8 cellular contexts compared by ENCODE assay signal in genomic region chr11:101456812-101457211, GRCh38.
DNase-seq lines count a peak whose midpoint lies in the region; TF ChIP-seq lines count a peak whose summit lies in the region.

No MANE protein-coding gene starts in this region.

- H3K27ac Mint-ChIP-seq in H9 = no peak overlapping the region

- H3K9ac ChIP-seq in H9 (ENCODE audit: extremely low read depth, insufficient read length, low read length) = no peak overlapping the region

- no peak overlapping the region for H3K23ac ChIP-seq in H9 (ENCODE audit: insufficient read length, low read depth, low read length)

- no TSS peak for BruUV-seq in OCI-LY7 (replicated peaks; lab: Mats Ljungman, UMichigan)

- H3K56ac ChIP-seq in H9 (ENCODE audit: insufficient read length, low read depth, low read length) = no peak overlapping the region

- H2BK15ac ChIP-seq in H9 (ENCODE audit: low read depth, low read length) = no peak overlapping the region

- TF ChIP-seq CTCF in H9 (conservative IDR thresholded peaks at IDR 0.05) = peak; percentile 59; the same call in 2 of the 3 replicates
- peak; percentile 89 for TF ChIP-seq CTCF in OCI-LY7 (conservative IDR thresholded peaks at IDR 0.05; ENCODE audit: low read length)
- TF ChIP-seq CTCF in esophagus squamous epithelium (IDR thresholded peaks at IDR 0.05) = peak in 5 of 6 experiments; percentile 22 to 69 (median 48)
- peak in 3 of 4 experiments; percentile 30 to 66 (median 64) for TF ChIP-seq CTCF in prostate gland (IDR thresholded peaks at IDR 0.05)
- no peak for TF ChIP-seq CTCF in lower leg skin (IDR thresholded peaks at IDR 0.05)

- no peaks in the 10 kb centered on the region for H3K36me3 ChIP-seq in OCI-LY7 (ENCODE audit: insufficient read depth, low read length)
- H3K36me3 ChIP-seq in esophagus squamous epithelium = no peaks in the 10 kb centered on the region
- no peaks in the 10 kb centered on the region for H3K36me3 ChIP-seq in prostate gland

- no peaks in the 10 kb centered on the region for H3K79me1 ChIP-seq in H9 (ENCODE audit: insufficient read depth, low read depth, low read length, poor library complexity, severe bottlenecking)

- H3K4me1 ChIP-seq in H9 (ENCODE audit: insufficient read depth, low read length) (no peaks in the 10 kb centered on the region), OCI-LY7 (ENCODE audit: insufficient read depth, low read length, poor library complexity, severe bottlenecking) (no peaks in the 10 kb centered on the region), esophagus squamous epithelium (no peaks in the 10 kb centered on the region), prostate gland (replicated peaks) (no peaks in the 10 kb centered on the region)

- H4K91ac ChIP-seq in H9 (ENCODE audit: insufficient read length, low read depth, low read length) = no peak overlapping the region

- H4K20me1 ChIP-seq in H9 (ENCODE audit: control insufficient read depth, insufficient read depth, insufficient read length) = no peaks in the 10 kb centered on the region
- no peaks in the 10 kb centered on the region for H4K20me1 ChIP-seq in OCI-LY7 (ENCODE audit: insufficient read depth, low read length)

- CTCF ChIA-PET in OCI-LY7 (lab: Charles Lee; ENCODE audit: unreplicated experiment) = interaction anchor here (1.0 to 1.7 kb wide), 3 partner anchors 16 to 390 kb away, joined by 3 to 5 read pairs (median 3); no protein-coding TSS in a partner anchor

- H3K9me3 Mint-ChIP-seq in H9 = peaks cover 7 to 12% of the 10 kb centered on the region in 2 experiments; a peak in 4 of 5 replicates

- no peak overlapping the region for H3K4me3 ChIP-seq in OCI-LY7 (ENCODE audit: low read depth, low read length, poor library complexity, severe bottlenecking)
- H3K4me3 ChIP-seq in esophagus squamous epithelium = no peak overlapping the region
- no peak overlapping the region for H3K4me3 ChIP-seq in prostate gland
- no peak overlapping the region for H3K4me3 ChIP-seq in lower leg skin (ENCODE audit: low read depth, poor library complexity, severe bottlenecking)

- H2BK5ac ChIP-seq in H9 (ENCODE audit: insufficient read length, low read length) = no peak overlapping the region

- POLR2A ChIA-PET in OCI-LY7 (lab: Charles Lee) = interaction anchor here (1.1 to 2.5 kb wide), 2 partner anchors 13 to 164 kb away, joined by 3 to 7 read pairs; no protein-coding TSS in a partner anchor

- no peak overlapping the region for H3K27ac ChIP-seq in H9 (ENCODE audit: insufficient read length, low read depth, low read length)
- no peak overlapping the region for H3K27ac ChIP-seq in OCI-LY7 (ENCODE audit: low read depth, low read length, poor library complexity, severe bottlenecking)
- no peak overlapping the region for H3K27ac ChIP-seq in esophagus squamous epithelium
- no peak overlapping the region for H3K27ac ChIP-seq in prostate gland

- H3K79me2 ChIP-seq in H9 (ENCODE audit: insufficient read depth, low read length) (no peaks in the 10 kb centered on the region), OCI-LY7 (ENCODE audit: insufficient read depth, low read depth, low read length) (no peaks in the 10 kb centered on the region)

- H3K18ac ChIP-seq in H9 (ENCODE audit: insufficient read length, low read depth, low read length) = no peak overlapping the region

- no peak overlapping the region for H3K4me3 Mint-ChIP-seq in H9

- no peak for DNase-seq in H9
- DNase-seq in OCI-LY7 (ENCODE audit: low spot score) = peak; percentile 62
- no peak for DNase-seq in esophagus squamous epithelium (lab: John Stamatoyannopoulos, UW)
- no peak for DNase-seq in prostate gland (ENCODE audit: low spot score)
- DNase-seq in stimulated activated CD4-positive, alpha-beta T cell treated with anti-CD3 and anti-CD28 coated beads, Interleukin-4, amount 100 ng/mL, for 24 hours = no peak
- no peak for DNase-seq in posterior cingulate gyrus
- DNase-seq in lower leg skin (ENCODE audit: low spot score in 2 of 2) = no peak
- DNase-seq in NCI-H1436 (lab: John Stamatoyannopoulos, UW) = no peak

- H2AK5ac ChIP-seq in H9 (ENCODE audit: insufficient read length, low read length) = no peak overlapping the region

- H2BK20ac ChIP-seq in H9 (ENCODE audit: low read depth, low read length, poor library complexity, severe bottlenecking) = no peak overlapping the region

- H3K4me2 ChIP-seq in H9 (ENCODE audit: insufficient read depth, insufficient read length, low read length) (no peak overlapping the region), OCI-LY7 (ENCODE audit: low read length) (no peak overlapping the region)

- H4K5ac ChIP-seq in H9 (ENCODE audit: insufficient read length, low read depth, low read length) = no peak overlapping the region

- no CpG with 5 or more reads among the region's 1 CpG for WGBS in H9 (ENCODE audit: extremely low coverage, insufficient read length, low lambda C conversion rate)
- WGBS in esophagus squamous epithelium, 2 donors = 0% methylated on average over 1 of the region's 1 CpG
- WGBS in prostate gland = 0% methylated on average over 1 of the region's 1 CpG
- WGBS in lower leg skin, 2 donors = 0 to 4% methylated on average over 1 of the region's 1 CpG

- no peak overlapping the region for H4K8ac ChIP-seq in H9 (replicated peaks; ENCODE audit: insufficient read length, low read depth, low read length)

- H3K14ac ChIP-seq in H9 (ENCODE audit: insufficient read depth, low read length) = no peak overlapping the region

- no peaks in the 10 kb centered on the region for H3K27me3 Mint-ChIP-seq in H9 (ENCODE audit: low read depth)

- no peak overlapping the region for H2BK120ac ChIP-seq in H9 (ENCODE audit: low read depth, low read length, poor library complexity, severe bottlenecking)

- no peak overlapping the region for H3T11ph ChIP-seq in H9 (ENCODE audit: low read length)

- peaks cover 6 to 12% of the 10 kb centered on the region in 2 experiments; a peak in 3 of 4 replicates for H3K4me1 Mint-ChIP-seq in H9

- no peak overlapping the region for H3K4ac ChIP-seq in H9 (ENCODE audit: low read depth, low read length)

- H2BK12ac ChIP-seq in H9 (ENCODE audit: insufficient read length, low read depth, low read length) = no peak overlapping the region

- H3K27me3 ChIP-seq in H9 (ENCODE audit: insufficient read depth, low read length) (no peaks in the 10 kb centered on the region), esophagus squamous epithelium (no peaks in the 10 kb centered on the region), prostate gland (replicated peaks; ENCODE audit: insufficient read depth) (no peaks in the 10 kb centered on the region)

- H3K9me3 ChIP-seq in H9 (ENCODE audit: control insufficient read depth, low read depth, low read length) = no peaks in the 10 kb centered on the region
- no peaks in the 10 kb centered on the region for H3K9me3 ChIP-seq in OCI-LY7 (ENCODE audit: low read length)
- no peaks in the 10 kb centered on the region for H3K9me3 ChIP-seq in esophagus squamous epithelium
- no peaks in the 10 kb centered on the region for H3K9me3 ChIP-seq in prostate gland

- intact Hi-C loops in OCI-LY7 (cut with micrococcal nuclease; ENCODE audit: unreplicated experiment) = loop anchor here (1.0 to 10.0 kb wide), 2 partner anchors 391 to 548 kb away; no protein-coding TSS in a partner anchor
- intact Hi-C loops in esophagus squamous epithelium (cut with DNase I) = no loop called here
- intact Hi-C loops in prostate gland (cut with DNase I) = loop anchor here (2.0 kb wide), 1 partner anchor 394 kb away; no protein-coding TSS in a partner anchor
- intact Hi-C loops in posterior cingulate gyrus (cut with DNase I) = loop anchor here (2.0 kb wide), 1 partner anchor 390 kb away; no protein-coding TSS in a partner anchor
- intact Hi-C loops in lower leg skin (cut with DNase I; ENCODE audit: low total_unique reads) = no loop called here

- TF ChIP-seq POLR2A in esophagus squamous epithelium (IDR thresholded peaks at IDR 0.05) = no peak
- no peak for TF ChIP-seq POLR2A in prostate gland (IDR thresholded peaks at IDR 0.05)
- TF ChIP-seq POLR2A in lower leg skin (IDR thresholded peaks at IDR 0.05) = no peak

- H3K36me3 Mint-ChIP-seq in H9 (ENCODE audit: insufficient read depth in 1 of 3, low read depth in 3 of 3) = peaks cover 2 to 17% (median 14%) of the 10 kb centered on the region in 3 experiments; a peak in 5 of 7 replicates

- no peaks in the 10 kb centered on the region for H3K9me2 ChIP-seq in OCI-LY7 (ENCODE audit: insufficient read depth, low read length)

- H3K23me2 ChIP-seq in H9 (ENCODE audit: insufficient read length, low read depth, low read length, poor library complexity, severe bottlenecking) = no peaks in the 10 kb centered on the region

- H2AFZ ChIP-seq in H9 (ENCODE audit: low read length) = no peak overlapping the region
- no peak overlapping the region for H2AFZ ChIP-seq in OCI-LY7 (ENCODE audit: low read length)

Comparison
In these comparisons a context has a peak if more than half of its experiments do, and no peak if none do; other contexts are left out.
1. CTCF ChIP-seq: peak in H9 (single experiment), OCI-LY7 (single experiment), esophagus squamous epithelium (5 of 6) and prostate gland (3 of 4); none in lower leg skin (0 of 3).
2. intact Hi-C loops: an anchor here in OCI-LY7 (1.0 to 10.0 kb wide), prostate gland (2.0 kb wide) and posterior cingulate gyrus (2.0 kb wide); none called in esophagus squamous epithelium and lower leg skin.